In the genomic region with DNA sequence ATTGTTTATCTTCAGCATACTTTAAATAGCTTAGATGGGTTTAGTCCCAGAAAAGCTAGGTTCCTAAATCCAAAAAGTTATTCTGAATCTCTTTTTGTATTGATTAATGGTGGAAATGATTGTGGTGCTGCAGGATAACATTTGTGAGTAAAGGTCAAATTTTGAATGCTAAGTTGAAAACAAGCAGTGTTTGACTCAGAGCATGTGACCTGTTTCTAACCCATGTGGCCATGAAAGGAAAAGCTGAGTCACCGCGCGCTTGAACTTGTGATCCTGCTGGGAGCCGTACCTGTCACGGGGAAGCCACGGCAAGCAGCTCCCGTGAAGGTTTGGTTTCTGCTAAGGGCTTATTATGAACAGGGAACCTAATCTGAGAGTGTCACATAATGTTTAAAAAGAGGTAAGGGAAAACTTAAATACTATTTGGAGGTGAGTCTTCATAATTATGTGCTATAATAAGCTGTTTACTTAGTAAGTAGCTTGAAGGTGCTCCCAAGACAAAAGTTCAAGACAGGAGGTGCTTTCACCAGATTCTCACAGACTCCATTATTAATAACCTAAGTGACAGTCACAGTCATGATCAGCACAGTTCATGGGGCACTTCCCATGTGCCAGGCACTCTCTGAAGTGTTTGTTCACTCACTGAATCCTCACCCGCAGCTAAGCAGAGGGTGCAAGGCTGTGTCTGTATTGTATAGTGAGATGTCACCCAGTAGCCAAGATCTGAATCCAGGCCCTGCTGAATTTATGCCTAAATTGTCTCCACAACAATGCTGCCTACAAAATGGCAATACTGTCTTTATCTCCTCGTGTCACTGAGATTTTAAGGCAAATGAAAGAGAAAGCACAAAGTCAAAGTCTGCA, we compare ENCODE assay signal across 8 cellular contexts.
A peak's percentile ranks its signal among the peaks of the same experiment; 100 is the strongest.
DNase-seq lines count a peak whose midpoint lies in the region; ATAC-seq lines count a peak whose summit lies in the region.

No MANE protein-coding gene starts in this region.

- ATAC-seq in GM19351 (IDR thresholded peaks at IDR 0.05; ENCODE audit: unreplicated experiment) (peak; percentile 92), HG03460 (IDR thresholded peaks at IDR 0.05; ENCODE audit: unreplicated experiment) (peak; percentile 93)

- peak in 11 of 14 donors; percentile 4 to 79 (median 42) for DNase-seq in C1 segment of cervical spinal cord (lab: John Stamatoyannopoulos, UW)
- no peak for DNase-seq in SK-N-MC (ENCODE audit: low read depth, low spot score)
- peak; percentile 56 for DNase-seq in activated naive CD8-positive, alpha-beta T cell treated with anti-CD3 and anti-CD28 coated beads, Interleukin-2, amount 50 U/mL, for 16 hours (ENCODE audit: low read depth, low spot score)
- DNase-seq in hepatic stellate cell (ENCODE audit: low spot score) = peak; percentile 53
- peak; percentile 60 for DNase-seq in skeletal muscle cell (ENCODE audit: low read depth)
- no peak for DNase-seq in H7

- H3K4me3 ChIP-seq in SK-N-MC (peak overlapping the region; percentile 64), skeletal muscle cell (ENCODE audit: low read depth, low read length) (no peak overlapping the region), H7 (ENCODE audit: insufficient read depth, low read depth, low read length) (no peak overlapping the region)

- no peaks in the 10 kb centered on the region for H3K27me3 ChIP-seq in H7 (ENCODE audit: control insufficient read depth, insufficient read depth, low read length)

- H3K9ac ChIP-seq in SK-N-MC (ENCODE audit: insufficient read length) = peak overlapping the region; percentile 76

- H3K36me3 ChIP-seq in SK-N-MC (ENCODE audit: insufficient read depth, low read length) = no peaks in the 10 kb centered on the region
- H3K36me3 ChIP-seq in H7 (replicated peaks; ENCODE audit: control insufficient read depth, insufficient read depth, low read length) = no peaks in the 10 kb centered on the region

- peak overlapping the region; percentile 93 for H3K27ac ChIP-seq in SK-N-MC

- no peaks in the 10 kb centered on the region for H3K9me3 ChIP-seq in SK-N-MC (ENCODE audit: low read depth, low read length)

Comparison
In these comparisons a context has a peak if more than half of its experiments do, and no peak if none do; other contexts are left out.
1. DNase-seq: peak in C1 segment of cervical spinal cord (11 of 14), activated naive CD8-positive, alpha-beta T cell treated with anti-CD3 and anti-CD28 coated beads, Interleukin-2, amount 50 U/mL, for 16 hours (single experiment), hepatic stellate cell (single experiment) and skeletal muscle cell (single experiment); none in SK-N-MC (single experiment) and H7 (single experiment).